In genomic region chr13:39038569-39038898, GRCh38 we compare ENCODE assay signal across 8 cellular contexts. TPM values are rescaled to one million over a fixed set of nuclear protein-coding genes. Genes with fewer than 3 reads are reported as not detected.
DNase-seq lines count a peak whose midpoint lies in the region; ATAC-seq and TF ChIP-seq lines count a peak whose summit lies in the region.

No MANE protein-coding gene starts in this region.

- peaks cover 0 to 13% of the 10 kb centered on the region in 2 experiments; a peak in 1 of 3 replicates for H3K36me3 ChIP-seq in HEK293 (ENCODE audit: control insufficient read depth in 2 of 2, insufficient read depth in 1 of 2, low read length in 2 of 2)
- no peaks in the 10 kb centered on the region for H3K36me3 ChIP-seq in rectal smooth muscle tissue (ENCODE audit: control insufficient read depth, insufficient read depth, low read length)

- DNase-seq in NCI-H146 (lab: John Stamatoyannopoulos, UW) (peak; percentile 61), activated T-helper 1 cell treated with Interleukin-2 at 50 U/mL for 16 hours (ENCODE audit: low read depth) (peak; percentile 24), foreskin keratinocyte (peak; percentile 23 to 45), NCI-H510A (lab: John Stamatoyannopoulos, UW) (no peak), NCI-H1048 (lab: John Stamatoyannopoulos, UW) (no peak)

- peak; percentile 43 for TF ChIP-seq POLR2A in GM18505 (IDR thresholded peaks at IDR 0.05; ENCODE audit: borderline replicate concordance, extremely low read depth, insufficient read depth, insufficient read length)

- H3K9ac ChIP-seq in rectal smooth muscle tissue (ENCODE audit: low read length) = peak overlapping the region; percentile 86

- peak; percentile 38 for ATAC-seq in GM18505 (IDR thresholded peaks at IDR 0.05; ENCODE audit: unreplicated experiment)
- peak; percentile 14 for ATAC-seq in foreskin keratinocyte

- peaks cover 3% of the 10 kb centered on the region; the same call in 1 of the 2 replicates for H3K4me1 ChIP-seq in HEK293 (ENCODE audit: control insufficient read depth, insufficient read depth, low read length)
- peaks cover 8% of the 10 kb centered on the region for H3K4me1 ChIP-seq in foreskin keratinocyte
- peaks cover 9% of the 10 kb centered on the region for H3K4me1 ChIP-seq in rectal smooth muscle tissue (ENCODE audit: control insufficient read depth, insufficient read depth, low read length)

- H3K4me3 ChIP-seq in HEK293 (ENCODE audit: low read depth, low read length) (peak overlapping the region; percentile 72), rectal smooth muscle tissue (ENCODE audit: low read length) (peak overlapping the region; percentile 100)

- TF ChIP-seq CTCF in HEK293 (tag by site-specific recombination; IDR thresholded peaks at IDR 0.05) (no peak), foreskin keratinocyte (conservative IDR thresholded peaks at IDR 0.05) (no peak)

- CTCF ChIA-PET in HEK293 (lab: Yijun Ruan, JAX) = no interaction called here

- POLR2A ChIA-PET in HEK293 (lab: Yijun Ruan, JAX) = no interaction called here

- H3K27ac ChIP-seq in HEK293 (ENCODE audit: extremely low read depth, low read depth, low read length) (peak overlapping the region; percentile 90; the same call in 1 of the 2 replicates), foreskin keratinocyte (peak overlapping the region; percentile 79), rectal smooth muscle tissue (ENCODE audit: low read depth, low read length) (peak overlapping the region; percentile 84)

- H3K27me3 ChIP-seq in foreskin keratinocyte (no peaks in the 10 kb centered on the region), rectal smooth muscle tissue (ENCODE audit: control insufficient read depth, insufficient read depth, low read length) (no peaks in the 10 kb centered on the region)

- no peaks in the 10 kb centered on the region for H3K9me3 ChIP-seq in HEK293 (ENCODE audit: control insufficient read depth, insufficient read depth, low read depth, low read length)

TF ChIP-seq in HEK293, 187 proteins besides CTCF, POLR2A, EP300 and RAD21:
- peak; percentile 60 for TF ChIP-seq SP2 (tag by site-specific recombination; IDR thresholded peaks at IDR 0.05)
- peak; percentile 28; the same call in 1 of the 2 replicates for TF ChIP-seq KLF9 (tag by site-specific recombination; IDR thresholded peaks at IDR 0.05; ENCODE audit: low read depth)
- no peak for TF ChIP-seq GLI2 (tag by site-specific recombination; IDR thresholded peaks at IDR 0.05; ENCODE audit: borderline replicate concordance, low read depth)
- no peak for TF ChIP-seq ZNF37A (tag by site-specific recombination; IDR thresholded peaks at IDR 0.05)
- no peak for TF ChIP-seq ZNF324 (tag by site-specific recombination; IDR thresholded peaks at IDR 0.05)
- TF ChIP-seq ZNF580 (tag by site-specific recombination; IDR thresholded peaks at IDR 0.05) = no peak
- TF ChIP-seq ZNF501 (tag by site-specific recombination; IDR thresholded peaks at IDR 0.05) = peak; percentile 86
- TF ChIP-seq ZNF600 (tag by site-specific recombination; IDR thresholded peaks at IDR 0.05) = peak; percentile 69
- TF ChIP-seq, protein P1, sequence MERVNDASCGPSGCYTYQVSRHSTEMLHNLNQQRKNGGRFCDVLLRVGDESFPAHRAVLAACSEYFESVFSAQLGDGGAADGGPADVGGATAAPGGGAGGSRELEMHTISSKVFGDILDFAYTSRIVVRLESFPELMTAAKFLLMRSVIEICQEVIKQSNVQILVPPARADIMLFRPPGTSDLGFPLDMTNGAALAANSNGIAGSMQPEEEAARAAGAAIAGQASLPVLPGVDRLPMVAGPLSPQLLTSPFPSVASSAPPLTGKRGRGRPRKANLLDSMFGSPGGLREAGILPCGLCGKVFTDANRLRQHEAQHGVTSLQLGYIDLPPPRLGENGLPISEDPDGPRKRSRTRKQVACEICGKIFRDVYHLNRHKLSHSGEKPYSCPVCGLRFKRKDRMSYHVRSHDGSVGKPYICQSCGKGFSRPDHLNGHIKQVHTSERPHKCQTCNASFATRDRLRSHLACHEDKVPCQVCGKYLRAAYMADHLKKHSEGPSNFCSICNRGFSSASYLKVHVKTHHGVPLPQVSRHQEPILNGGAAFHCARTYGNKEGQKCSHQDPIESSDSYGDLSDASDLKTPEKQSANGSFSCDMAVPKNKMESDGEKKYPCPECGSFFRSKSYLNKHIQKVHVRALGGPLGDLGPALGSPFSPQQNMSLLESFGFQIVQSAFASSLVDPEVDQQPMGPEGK (tag by site-specific recombination; IDR thresholded peaks at IDR 0.05) = peak; percentile 10
- TF ChIP-seq HIC1 (tag by site-specific recombination; IDR thresholded peaks at IDR 0.05) = peak; percentile 38; the same call in 1 of the 2 replicates
- TF ChIP-seq ZNF2 (tag by site-specific recombination; IDR thresholded peaks at IDR 0.05) = peak; percentile 66; the same call in 1 of the 2 replicates
- no peak for TF ChIP-seq ZNF391 (tag by site-specific recombination; IDR thresholded peaks at IDR 0.05; ENCODE audit: borderline replicate concordance, low read depth)
- TF ChIP-seq ZNF654 (tag by site-specific recombination; IDR thresholded peaks at IDR 0.05; ENCODE audit: low read depth) = no peak
- no peak for TF ChIP-seq ZNF660 (tag by site-specific recombination; IDR thresholded peaks at IDR 0.05)
- peak; percentile 93 for TF ChIP-seq ZNF335 (tag by site-specific recombination; conservative IDR thresholded peaks at IDR 0.05)
- no peak for TF ChIP-seq ZNF214 (tag by site-specific recombination; IDR thresholded peaks at IDR 0.05; ENCODE audit: borderline replicate concordance)
- TF ChIP-seq BCL11B (tag by site-specific recombination; IDR thresholded peaks at IDR 0.05; ENCODE audit: low read depth) = 0 out of 2 replicates have a peak, but pooled peaks have one; percentile 1
- peak; percentile 4; the same call in 1 of the 2 replicates for TF ChIP-seq ZBTB20 (tag by site-specific recombination; IDR thresholded peaks at IDR 0.05)
- no peak for TF ChIP-seq ZNF785 (tag by site-specific recombination; IDR thresholded peaks at IDR 0.05)
- 0 out of 2 replicates have a peak, but pooled peaks have one; percentile 84 for TF ChIP-seq ZFP37 (tag by site-specific recombination; IDR thresholded peaks at IDR 0.05)
- TF ChIP-seq SP7 (tag by site-specific recombination; IDR thresholded peaks at IDR 0.05) = 0 out of 2 replicates have a peak, but pooled peaks have one; percentile 8

RNA-seq across cellular contexts. Expression of gene NHLRC3, which starts 0.3 kb away (rescaled TPM):
- 8.3 and 9.0 TPM in 2 replicates for total RNA-seq in foreskin keratinocyte
- 3.7 TPM in 2 replicates for polyA plus RNA-seq in foreskin keratinocyte

RNA-seq across cellular contexts. Expression of gene PROSER1, which starts 0.6 kb away (rescaled TPM):
- total RNA-seq in foreskin keratinocyte = 18.2 and 20.1 TPM in 2 replicates
- 12.0 and 12.3 TPM in 2 replicates for polyA plus RNA-seq in foreskin keratinocyte

RNA-seq across cellular contexts. Expression of gene STOML3, which starts 47.9 kb away (rescaled TPM):
- not detected in 2 replicates for total RNA-seq in foreskin keratinocyte
- not detected in 2 replicates for polyA plus RNA-seq in foreskin keratinocyte

Comparison
In these comparisons a context has a peak if more than half of its experiments do, and no peak if none do; other contexts are left out.
1. DNase-seq: peak in NCI-H146 (single experiment), activated T-helper 1 cell treated with Interleukin-2 at 50 U/mL for 16 hours (single experiment) and foreskin keratinocyte (2 of 2); none in NCI-H510A (single experiment) and NCI-H1048 (single experiment).
2. Peak in every context shown above with its lines, with median percentiles within 50 percentile points of each other: H3K27ac ChIP-seq.